Comparison of ENCODE assay signal across 12 cellular contexts in genomic region chr11:28834877-28835276, GRCh38.
DNase-seq lines count a peak whose midpoint lies in the region; ATAC-seq, FAIRE-seq and TF ChIP-seq lines count a peak whose summit lies in the region.
"Had no signal": no experiment of that assay in that cellular context is flagged by ENCODE, and none has a peak within 500 bp of the region (broad histone marks: within the 10 kb centered on the region; RNA-seq: fewer than 3 reads in every experiment).

No MANE protein-coding gene starts in this region.

- no peak overlapping the region for H2AK5ac ChIP-seq in H1 (ENCODE audit: low read depth, low read length)

- no peaks in the 10 kb centered on the region for H3K36me3 ChIP-seq in H1 (ENCODE audit: control insufficient read depth in 2 of 4, insufficient read depth in 4 of 4, low read length in 3 of 4)
- H3K36me3 ChIP-seq: gastrocnemius medialis, sigmoid colon had no signal

- H2BK15ac ChIP-seq in H1 (ENCODE audit: low read length), result no peak overlapping the region

- H3K27me3 Mint-ChIP-seq in osteocyte (ENCODE audit: unreplicated experiment), result no peaks in the 10 kb centered on the region

- H3K23ac ChIP-seq in H1 (ENCODE audit: insufficient read length), result no peak overlapping the region

- ATAC-seq in GM18873 (IDR thresholded peaks at IDR 0.05; ENCODE audit: low FRiP score, unreplicated experiment), result no peak
- ATAC-seq: gastrocnemius medialis had no signal

- no peak overlapping the region for H3K18ac ChIP-seq in H1 (ENCODE audit: extremely low read depth, low read length)

- no peak overlapping the region for H3K4ac ChIP-seq in H1 (replicated peaks; ENCODE audit: insufficient read length, low read depth, low read length)

- H4K91ac ChIP-seq in H1 (replicated peaks; ENCODE audit: insufficient read length, low read length), result no peak overlapping the region

- H3K14ac ChIP-seq in H1 (ENCODE audit: insufficient read length), result no peak overlapping the region

- H3K9me3 Mint-ChIP-seq in osteocyte (ENCODE audit: unreplicated experiment), result peaks cover 8% of the 10 kb centered on the region

- no peaks in the 10 kb centered on the region for H3K79me1 ChIP-seq in H1 (ENCODE audit: low read depth, low read length)

- no peak overlapping the region for H3K4me3 Mint-ChIP-seq in osteocyte (ENCODE audit: unreplicated experiment)

- H2BK5ac ChIP-seq in H1 (ENCODE audit: low read depth, low read length), result peak overlapping the region; percentile 84; the same call in 1 of the 2 replicates

- no peak overlapping the region for H3K9ac ChIP-seq in H1 (replicated peaks in 1 of 4; ENCODE audit: extremely low read depth in 1 of 4, low read depth in 3 of 4, low read length in 3 of 4)

- no peaks in the 10 kb centered on the region for H3K79me2 ChIP-seq in H1 (ENCODE audit: control insufficient read depth in 1 of 2, insufficient read depth in 2 of 2, low read length in 2 of 2)

- H2BK120ac ChIP-seq in H1 (replicated peaks; ENCODE audit: low read depth, low read length), result peak overlapping the region; percentile 29

- no peaks in the 10 kb centered on the region for H4K20me1 ChIP-seq in H1 (replicated peaks in 1 of 2; ENCODE audit: control insufficient read depth in 1 of 2, insufficient read depth in 2 of 2, low read length in 2 of 2)

- H4K8ac ChIP-seq in H1 (ENCODE audit: extremely low read depth, insufficient read depth, low read length), result no peak overlapping the region

- no peaks in the 10 kb centered on the region for H3K9me3 ChIP-seq in H1 (ENCODE audit: insufficient read depth in 2 of 2, low read depth in 1 of 2, low read length in 1 of 2)
- H3K9me3 ChIP-seq: gastrocnemius medialis, sigmoid colon had no signal

- H3K4me2 ChIP-seq in H1 (ENCODE audit: insufficient read depth in 1 of 2, low read depth in 2 of 2, low read length in 2 of 2), result peak overlapping the region in 1 of 2 experiments; percentile 41; a peak in 1 of 4 replicates

- TF ChIP-seq CTCF in H1 (IDR thresholded peaks at IDR 0.05; ENCODE audit: control extremely low read depth in 1 of 3, insufficient read depth in 1 of 3, low read depth in 1 of 3, low read length in 3 of 3) (no peak), osteocyte (IDR thresholded peaks at IDR 0.05) (no peak)

- no peak for TF ChIP-seq POLR2A in H1 (IDR thresholded peaks at IDR 0.05; ENCODE audit: control extremely low read depth in 1 of 2, low read depth in 2 of 2, low read length in 2 of 2)

- DNase-seq in Daoy (ENCODE audit: low read depth) (peak; percentile 64), NCI-H524 treated with DMSO at 0.1 percent for 48 hours (lab: John Stamatoyannopoulos, UW) (peak; percentile 41), H1 (ENCODE audit: low read depth in 1 of 2, low spot score in 2 of 2) (no peak), osteocyte (ENCODE audit: extremely low spot score, unreplicated experiment) (no peak), SIG-M5 (lab: John Stamatoyannopoulos, UW) (no peak), NCI-H128 (lab: John Stamatoyannopoulos, UW; ENCODE audit: unreplicated experiment) (no peak), NOMO-1 treated with dmso at 0.1 percent for 144 hours (lab: John Stamatoyannopoulos, UW; ENCODE audit: unreplicated experiment) (no peak)
- DNase-seq: gastrocnemius medialis, midbrain, sigmoid colon, T-helper 9 cell had no signal

- CTCF ChIA-PET in H1 (lab: Charles Lee; ENCODE audit: partially characterized antibody), result no interaction called here

- WGBS in H1 (ENCODE audit: extremely low coverage in 1 of 2, insufficient coverage in 1 of 2, insufficient read length in 1 of 2, insufficient replicate concordance in 2 of 2, low coverage in 1 of 2, low lambda C conversion rate in 2 of 2, missing lambda C conversion rate in 1 of 2), 2 experiments, result 41% methylated on average over 3 of the region's 3 CpGs; no CpG with 5 or more reads in 1 of the 2 experiments

- no peaks in the 10 kb centered on the region for H3K23me2 ChIP-seq in H1 (ENCODE audit: low read depth, low read length)

- peaks cover 0 to 3% (median 0%) of the 10 kb centered on the region in 4 experiments; a peak in 2 of 7 replicates for H3K4me1 ChIP-seq in H1 (replicated peaks in 1 of 4; ENCODE audit: control insufficient read depth in 3 of 4, insufficient read depth in 4 of 4, low read length in 3 of 4)
- H3K4me1 ChIP-seq: gastrocnemius medialis had no signal

- peak overlapping the region; percentile 19; the same call in 1 of the 2 replicates for H2AFZ ChIP-seq in H1 (ENCODE audit: low read length)

- POLR2A ChIA-PET in H1 (lab: Charles Lee; ENCODE audit: partially characterized antibody), result no interaction called here

- no peak for FAIRE-seq in H1 (lab: Jason Lieb, UNC)

- H3K56ac ChIP-seq in H1 (replicated peaks; ENCODE audit: insufficient read length, low read depth, low read length), result no peak overlapping the region

- TF ChIP-seq RAD21 in H1 (IDR thresholded peaks at IDR 0.05 in 1 of 2, conservative IDR thresholded peaks at IDR 0.05 in 1 of 2; ENCODE audit: low read depth in 2 of 2, low read length in 2 of 2), result no peak

- H4K5ac ChIP-seq in H1 (ENCODE audit: insufficient read length, low read depth, low read length), result no peak overlapping the region

- peak overlapping the region; percentile 86 for H3K27ac Mint-ChIP-seq in osteocyte (ENCODE audit: unreplicated experiment)

- TF ChIP-seq EP300 in H1 (IDR thresholded peaks at IDR 0.05; ENCODE audit: borderline replicate concordance in 1 of 2, low read depth in 2 of 2, low read length in 2 of 2), result no peak

- H3K4me3 ChIP-seq in H1 (ENCODE audit: extremely low read depth in 1 of 4, insufficient read depth in 2 of 4, low read depth in 3 of 4, low read length in 4 of 4), result no peak overlapping the region
- H3K4me3 ChIP-seq: gastrocnemius medialis, sigmoid colon had no signal

- no peaks in the 10 kb centered on the region for H3K27me3 ChIP-seq in H1 (replicated peaks in 1 of 4; ENCODE audit: control insufficient read depth in 3 of 4, extremely low read depth in 1 of 4, insufficient read depth in 3 of 4, low read length in 3 of 4)
- H3K27me3 ChIP-seq: gastrocnemius medialis, sigmoid colon had no signal

- H2BK12ac ChIP-seq in H1 (ENCODE audit: low read depth, low read length), result no peak overlapping the region

- no peak overlapping the region for H3K27ac ChIP-seq in H1 (ENCODE audit: low read depth, low read length)
- H3K27ac ChIP-seq: gastrocnemius medialis, sigmoid colon had no signal

- peaks cover 62% of the 10 kb centered on the region for H3K4me1 Mint-ChIP-seq in osteocyte (ENCODE audit: unreplicated experiment)

- H2BK20ac ChIP-seq in H1 (ENCODE audit: low read length), result no peak overlapping the region

- H3K36me3 Mint-ChIP-seq in osteocyte (ENCODE audit: unreplicated experiment), result peaks cover 5% of the 10 kb centered on the region

TF ChIP-seq in H1, 55 proteins besides CTCF, POLR2A, EP300 and RAD21:
- no peak for TF ChIP-seq YY1 (IDR thresholded peaks at IDR 0.05; ENCODE audit: low read depth, low read length)
- TF ChIP-seq SP1 (IDR thresholded peaks at IDR 0.05; ENCODE audit: low read depth, low read length), result no peak
- no peak for TF ChIP-seq CEBPB (IDR thresholded peaks at IDR 0.05; ENCODE audit: low read depth, low read length)
- TF ChIP-seq RBBP5 (IDR thresholded peaks at IDR 0.05; ENCODE audit: borderline replicate concordance, low read depth, low read length), result no peak
- no peak for TF ChIP-seq EZH2 (IDR thresholded peaks at IDR 0.05; ENCODE audit: low read depth, low read length, severe bottlenecking)
- no peak for TF ChIP-seq SIRT6 (IDR thresholded peaks at IDR 0.05; ENCODE audit: low read length)
- no peak for TF ChIP-seq RNF2 (IDR thresholded peaks at IDR 0.05; ENCODE audit: borderline replicate concordance, low read depth, low read length, missing control alignments, poor library complexity, severe bottlenecking)
- no peak for TF ChIP-seq FOSL1 (IDR thresholded peaks at IDR 0.05; ENCODE audit: insufficient read depth, low read depth, low read length)
- no peak for TF ChIP-seq JUND (IDR thresholded peaks at IDR 0.05; ENCODE audit: low read length)
- TF ChIP-seq CREB1 (IDR thresholded peaks at IDR 0.05), result no peak
- no peak for TF ChIP-seq POLR2AphosphoS5 (IDR thresholded peaks at IDR 0.05; ENCODE audit: low read depth, low read length)
- no peak for TF ChIP-seq SIX5 (IDR thresholded peaks at IDR 0.05; ENCODE audit: low read depth, low read length)

Comparison
In these comparisons a context has a peak if more than half of its experiments do, and no peak if none do; other contexts are left out.
1. DNase-seq: peak in Daoy (single experiment) and NCI-H524 treated with DMSO at 0.1 percent for 48 hours (single experiment); none in H1 (0 of 2), osteocyte (single experiment), SIG-M5 (single experiment), NCI-H128 (single experiment) and NOMO-1 treated with dmso at 0.1 percent for 144 hours (single experiment).